ENCODE assay signal across 1 cellular context in genomic region chr7:134355925-134356324, GRCh38.
A peak's percentile ranks its signal among the peaks of the same experiment; 100 is the strongest.
TF ChIP-seq lines count a peak whose summit lies in the region.

No MANE protein-coding gene starts in this region.

TF ChIP-seq in HepG2, 621 proteins besides CTCF, POLR2A, EP300 and RAD21 (continued from another document and continues in another):
- TF ChIP-seq ZBTB33 (CRISPR knock-in tag; IDR thresholded peaks at IDR 0.05) (no peak), ZNF672 (CRISPR knock-in tag; IDR thresholded peaks at IDR 0.05) (no peak), NR2F2 (IDR thresholded peaks at IDR 0.05; ENCODE audit: borderline replicate concordance, low read depth) (no peak), ZNF7 (CRISPR knock-in tag; IDR thresholded peaks at IDR 0.05) (no peak), ZNF552 (CRISPR knock-in tag; IDR thresholded peaks at IDR 0.05; ENCODE audit: borderline replicate concordance) (no peak), HDAC6 (IDR thresholded peaks at IDR 0.05; ENCODE audit: low read depth, low read length) (no peak), ZNF30 (CRISPR knock-in tag; IDR thresholded peaks at IDR 0.05) (no peak), TBL1XR1 (IDR thresholded peaks at IDR 0.05; ENCODE audit: borderline replicate concordance, low read length, partially characterized antibody) (no peak), EHMT2 (IDR thresholded peaks at IDR 0.05; ENCODE audit: borderline replicate concordance, low read depth, low read length) (no peak), ZNF350 (CRISPR knock-in tag; IDR thresholded peaks at IDR 0.05; ENCODE audit: borderline replicate concordance, low read depth) (no peak), PTBP1 (IDR thresholded peaks at IDR 0.05; ENCODE audit: low read depth, low read length, poor library complexity, severe bottlenecking) (no peak), RNF2 (conservative IDR thresholded peaks at IDR 0.05; ENCODE audit: low read depth) (no peak), JDP2 (CRISPR knock-in tag; IDR thresholded peaks at IDR 0.05; ENCODE audit: borderline replicate concordance) (no peak), FOXP1 (IDR thresholded peaks at IDR 0.05) (no peak), FOXP1 (CRISPR knock-in tag; IDR thresholded peaks at IDR 0.05) (peak; percentile 45; the same call in 1 of the 2 replicates), GABPB1 (CRISPR knock-in tag; IDR thresholded peaks at IDR 0.05) (0 out of 2 replicates have a peak, but pooled peaks have one; percentile 16), HMGXB4 (CRISPR knock-in tag; IDR thresholded peaks at IDR 0.05; ENCODE audit: borderline replicate concordance in 1 of 2, low read depth in 1 of 2) (no peak), ZNF296 (CRISPR knock-in tag; conservative IDR thresholded peaks at IDR 0.05) (no peak), ELK4 (CRISPR knock-in tag; IDR thresholded peaks at IDR 0.05; ENCODE audit: borderline replicate concordance) (no peak), HCFC1 (IDR thresholded peaks at IDR 0.05; ENCODE audit: low read depth, low read length) (no peak), ZNF317 (CRISPR knock-in tag; IDR thresholded peaks at IDR 0.05) (no peak), HIVEP1 (CRISPR knock-in tag; IDR thresholded peaks at IDR 0.05) (no peak), ZSCAN5A (CRISPR knock-in tag; IDR thresholded peaks at IDR 0.05; ENCODE audit: borderline replicate concordance) (no peak), HES4 (CRISPR knock-in tag; IDR thresholded peaks at IDR 0.05; ENCODE audit: borderline replicate concordance) (no peak), KAT2B (IDR thresholded peaks at IDR 0.05; ENCODE audit: borderline replicate concordance, low read depth, low read length) (no peak), ZNF737 (CRISPR knock-in tag; IDR thresholded peaks at IDR 0.05; ENCODE audit: borderline replicate concordance) (no peak), ZKSCAN8 (CRISPR knock-in tag; IDR thresholded peaks at IDR 0.05; ENCODE audit: borderline replicate concordance) (no peak), ZNF383 (CRISPR knock-in tag; IDR thresholded peaks at IDR 0.05; ENCODE audit: borderline replicate concordance) (no peak), FOSL1 (CRISPR knock-in tag; IDR thresholded peaks at IDR 0.05; ENCODE audit: borderline replicate concordance) (no peak), GATAD2A (CRISPR knock-in tag; IDR thresholded peaks at IDR 0.05) (peak; percentile 89), SNAPC5 (CRISPR knock-in tag; IDR thresholded peaks at IDR 0.05; ENCODE audit: borderline replicate concordance) (no peak), ZNF441 (CRISPR knock-in tag; IDR thresholded peaks at IDR 0.05; ENCODE audit: borderline replicate concordance) (no peak), ZNF780A (CRISPR knock-in tag; IDR thresholded peaks at IDR 0.05) (no peak), FOSL2 (CRISPR knock-in tag; IDR thresholded peaks at IDR 0.05) (peak; percentile 40; the same call in 1 of the 2 replicates), ZNF577 (CRISPR knock-in tag; IDR thresholded peaks at IDR 0.05; ENCODE audit: borderline replicate concordance, low read depth) (no peak), ZNF33A (CRISPR knock-in tag; IDR thresholded peaks at IDR 0.05; ENCODE audit: borderline replicate concordance) (no peak), MXD4 (CRISPR knock-in tag; IDR thresholded peaks at IDR 0.05) (no peak), MTERF4 (CRISPR knock-in tag; IDR thresholded peaks at IDR 0.05) (no peak), HNRNPUL1 (IDR thresholded peaks at IDR 0.05; ENCODE audit: low read depth, low read length) (no peak), AFF4 (CRISPR knock-in tag; IDR thresholded peaks at IDR 0.05) (no peak)
- TF ChIP-seq, protein P1, sequence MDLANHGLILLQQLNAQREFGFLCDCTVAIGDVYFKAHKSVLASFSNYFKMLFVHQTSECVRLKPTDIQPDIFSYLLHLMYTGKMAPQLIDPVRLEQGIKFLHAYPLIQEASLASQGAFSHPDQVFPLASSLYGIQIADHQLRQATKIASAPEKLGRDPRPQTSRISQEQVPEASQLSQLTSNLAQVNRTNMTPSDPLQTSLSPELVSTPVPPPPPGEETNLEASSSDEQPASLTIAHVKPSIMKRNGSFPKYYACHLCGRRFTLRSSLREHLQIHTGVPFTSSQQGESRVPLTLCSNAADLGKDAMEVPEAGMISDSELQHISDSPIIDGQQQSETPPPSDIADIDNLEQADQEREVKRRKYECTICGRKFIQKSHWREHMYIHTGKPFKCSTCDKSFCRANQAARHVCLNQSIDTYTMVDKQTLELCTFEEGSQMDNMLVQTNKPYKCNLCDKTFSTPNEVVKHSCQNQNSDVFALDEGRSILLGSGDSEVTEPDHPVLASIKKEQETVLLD (CRISPR knock-in tag; IDR thresholded peaks at IDR 0.05; ENCODE audit: low read depth), result no peak
- TF ChIP-seq, protein P2, sequence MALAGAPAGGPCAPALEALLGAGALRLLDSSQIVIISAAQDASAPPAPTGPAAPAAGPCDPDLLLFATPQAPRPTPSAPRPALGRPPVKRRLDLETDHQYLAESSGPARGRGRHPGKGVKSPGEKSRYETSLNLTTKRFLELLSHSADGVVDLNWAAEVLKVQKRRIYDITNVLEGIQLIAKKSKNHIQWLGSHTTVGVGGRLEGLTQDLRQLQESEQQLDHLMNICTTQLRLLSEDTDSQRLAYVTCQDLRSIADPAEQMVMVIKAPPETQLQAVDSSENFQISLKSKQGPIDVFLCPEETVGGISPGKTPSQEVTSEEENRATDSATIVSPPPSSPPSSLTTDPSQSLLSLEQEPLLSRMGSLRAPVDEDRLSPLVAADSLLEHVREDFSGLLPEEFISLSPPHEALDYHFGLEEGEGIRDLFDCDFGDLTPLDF (CRISPR knock-in tag; IDR thresholded peaks at IDR 0.05), result no peak
- TF ChIP-seq, protein P3, sequence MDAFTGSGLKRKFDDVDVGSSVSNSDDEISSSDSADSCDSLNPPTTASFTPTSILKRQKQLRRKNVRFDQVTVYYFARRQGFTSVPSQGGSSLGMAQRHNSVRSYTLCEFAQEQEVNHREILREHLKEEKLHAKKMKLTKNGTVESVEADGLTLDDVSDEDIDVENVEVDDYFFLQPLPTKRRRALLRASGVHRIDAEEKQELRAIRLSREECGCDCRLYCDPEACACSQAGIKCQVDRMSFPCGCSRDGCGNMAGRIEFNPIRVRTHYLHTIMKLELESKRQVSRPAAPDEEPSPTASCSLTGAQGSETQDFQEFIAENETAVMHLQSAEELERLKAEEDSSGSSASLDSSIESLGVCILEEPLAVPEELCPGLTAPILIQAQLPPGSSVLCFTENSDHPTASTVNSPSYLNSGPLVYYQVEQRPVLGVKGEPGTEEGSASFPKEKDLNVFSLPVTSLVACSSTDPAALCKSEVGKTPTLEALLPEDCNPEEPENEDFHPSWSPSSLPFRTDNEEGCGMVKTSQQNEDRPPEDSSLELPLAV (CRISPR knock-in tag; conservative IDR thresholded peaks at IDR 0.05; ENCODE audit: low read depth), result no peak
- TF ChIP-seq, protein P4, sequence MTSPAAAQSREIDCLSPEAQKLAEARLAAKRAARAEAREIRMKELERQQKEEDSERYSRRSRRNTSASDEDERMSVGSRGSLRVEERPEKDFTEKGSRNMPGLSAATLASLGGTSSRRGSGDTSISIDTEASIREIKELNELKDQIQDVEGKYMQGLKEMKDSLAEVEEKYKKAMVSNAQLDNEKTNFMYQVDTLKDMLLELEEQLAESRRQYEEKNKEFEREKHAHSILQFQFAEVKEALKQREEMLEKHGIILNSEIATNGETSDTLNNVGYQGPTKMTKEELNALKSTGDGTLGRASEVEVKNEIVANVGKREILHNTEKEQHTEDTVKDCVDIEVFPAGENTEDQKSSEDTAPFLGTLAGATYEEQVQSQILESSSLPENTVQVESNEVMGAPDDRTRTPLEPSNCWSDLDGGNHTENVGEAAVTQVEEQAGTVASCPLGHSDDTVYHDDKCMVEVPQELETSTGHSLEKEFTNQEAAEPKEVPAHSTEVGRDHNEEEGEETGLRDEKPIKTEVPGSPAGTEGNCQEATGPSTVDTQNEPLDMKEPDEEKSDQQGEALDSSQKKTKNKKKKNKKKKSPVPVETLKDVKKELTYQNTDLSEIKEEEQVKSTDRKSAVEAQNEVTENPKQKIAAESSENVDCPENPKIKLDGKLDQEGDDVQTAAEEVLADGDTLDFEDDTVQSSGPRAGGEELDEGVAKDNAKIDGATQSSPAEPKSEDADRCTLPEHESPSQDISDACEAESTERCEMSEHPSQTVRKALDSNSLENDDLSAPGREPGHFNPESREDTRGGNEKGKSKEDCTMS (CRISPR knock-in tag; conservative IDR thresholded peaks at IDR 0.05), result no peak
